Comparison of ENCODE assay signal across 8 cellular contexts in genomic region chr19:38851622-38852230, GRCh38. TPM values are rescaled to one million over a fixed set of nuclear protein-coding genes. Genes with fewer than 3 reads are reported as not detected.
A peak's percentile ranks its signal among the peaks of the same experiment; 100 is the strongest.
DNase-seq lines count a peak whose midpoint lies in the region; ATAC-seq and TF ChIP-seq lines count a peak whose summit lies in the region.

No MANE protein-coding gene starts in this region.

- peak overlapping the region; percentile 85 to 97 for H3K4me3 Mint-ChIP-seq in activated T-cell treated with anti-CD3 and anti-CD28 coated beads, Interleukin-2, amount 50 U/mL, for 72 hours

- TF ChIP-seq POLR2A in esophagus squamous epithelium (IDR thresholded peaks at IDR 0.05): peak in 3 of 4 donors; percentile 73 to 93 (median 74)

- no peak for TF ChIP-seq CTCF in PC-9 (conservative IDR thresholded peaks at IDR 0.05)
- no peak for TF ChIP-seq CTCF in esophagus squamous epithelium (IDR thresholded peaks at IDR 0.05)

- peak overlapping the region; percentile 76 for H3K4me3 ChIP-seq in PC-9
- H3K4me3 ChIP-seq in esophagus squamous epithelium: peak overlapping the region; percentile 80 to 91 (median 83)

- peak overlapping the region; percentile 99 for H3K4me2 ChIP-seq in PC-9

- ATAC-seq in GM18907 (IDR thresholded peaks at IDR 0.05; ENCODE audit: unreplicated experiment): peak; percentile 27
- ATAC-seq in activated T-cell treated with anti-CD3 and anti-CD28 coated beads, Interleukin-2, amount 50 U/mL, for 72 hours (replicated peaks in 1 of 2): peak; percentile 10 to 17

- peaks cover 22% of the 10 kb centered on the region for H4K20me1 ChIP-seq in PC-9 (ENCODE audit: insufficient read depth)

- peaks cover 36% of the 10 kb centered on the region for H3K79me2 ChIP-seq in PC-9 (ENCODE audit: low read depth)

- H3K27me3 Mint-ChIP-seq in activated T-cell treated with anti-CD3 and anti-CD28 coated beads, Interleukin-2, amount 50 U/mL, for 72 hours (ENCODE audit: low read depth): no peaks in the 10 kb centered on the region

- H3K9me3 Mint-ChIP-seq in activated T-cell treated with anti-CD3 and anti-CD28 coated beads, Interleukin-2, amount 50 U/mL, for 72 hours: no peaks in the 10 kb centered on the region

- H3K9me2 ChIP-seq in PC-9 (ENCODE audit: insufficient read depth): no peaks in the 10 kb centered on the region

- H3K36me3 ChIP-seq in PC-9 (ENCODE audit: low read depth): peaks cover 5% of the 10 kb centered on the region; the same call in 1 of the 2 replicates
- peaks cover 4 to 12% (median 10%) of the 10 kb centered on the region in 3 donors for H3K36me3 ChIP-seq in esophagus squamous epithelium

- no peaks in the 10 kb centered on the region for H3K27me3 ChIP-seq in PC-9 (ENCODE audit: insufficient read depth, low read depth)
- H3K27me3 ChIP-seq in esophagus squamous epithelium: no peaks in the 10 kb centered on the region

- peak overlapping the region; percentile 86 for H2AFZ ChIP-seq in PC-9

- peaks cover 35% of the 10 kb centered on the region for H3K4me1 ChIP-seq in PC-9 (replicated peaks; ENCODE audit: insufficient read depth)
- H3K4me1 ChIP-seq in esophagus squamous epithelium: peaks cover 31 to 48% (median 32%) of the 10 kb centered on the region in 3 donors

- WGBS in esophagus squamous epithelium, 2 donors: 0% methylated on average over 14 to 18 of the region's 67 CpGs

- H3F3A ChIP-seq in PC-9 (ENCODE audit: insufficient read depth, low read depth): peaks cover 39% of the 10 kb centered on the region

- intact Hi-C loops in PC-9 (cut with micrococcal nuclease; ENCODE audit: unreplicated experiment) (loop anchor here (2.0 to 5.0 kb wide), 4 partner anchors 13 to 214 kb away; partner anchors contain the start of gene ECH1), esophagus squamous epithelium (cut with DNase I) (no loop called here)

- peaks cover 40% of the 10 kb centered on the region for H3K4me1 Mint-ChIP-seq in activated T-cell treated with anti-CD3 and anti-CD28 coated beads, Interleukin-2, amount 50 U/mL, for 72 hours (ENCODE audit: low read depth)

- peak overlapping the region; percentile 94 for H3K27ac ChIP-seq in PC-9
- peak overlapping the region; percentile 100 for H3K27ac ChIP-seq in esophagus squamous epithelium

- POLR2A ChIA-PET in PC-9 (lab: Charles Lee; ENCODE audit: unreplicated experiment): interaction anchor here (0.6 to 0.7 kb wide), 7 partner anchors 9 to 315 kb away, joined by 3 to 20 read pairs (median 4); no protein-coding TSS in a partner anchor

- peak overlapping the region; percentile 97 for H3K27ac Mint-ChIP-seq in activated T-cell treated with anti-CD3 and anti-CD28 coated beads, Interleukin-2, amount 50 U/mL, for 72 hours

- peak; percentile 96 for DNase-seq in 8988T
- DNase-seq in KG1 (lab: John Stamatoyannopoulos, UW): peak; percentile 77
- peak; percentile 73 to 93 for DNase-seq in PC-9
- DNase-seq in activated T-cell treated with anti-CD3 and anti-CD28 coated beads, Interleukin-2, amount 50 U/mL, for 72 hours: peak; percentile 94 to 96
- DNase-seq in esophagus squamous epithelium (lab: John Stamatoyannopoulos, UW): peak; percentile 72
- DNase-seq in myocyte (ENCODE audit: low read depth): peak; percentile 96
- DNase-seq in stimulated activated CD8-positive, alpha-beta memory T cell treated with anti-CD3 and anti-CD28 coated beads, Interleukin-7, amount 100 ng/mL, for 24 hours (ENCODE audit: low read depth): peak; percentile 81

- CTCF ChIA-PET in PC-9 (lab: Charles Lee): interaction anchor here (0.6 kb wide), 1 partner anchor 39 kb away, joined by 9 read pairs; no protein-coding TSS in a partner anchor

- H3K9me3 ChIP-seq in PC-9 (ENCODE audit: insufficient read depth, low read depth) (no peaks in the 10 kb centered on the region), esophagus squamous epithelium (no peaks in the 10 kb centered on the region)

- H3K36me3 Mint-ChIP-seq in activated T-cell treated with anti-CD3 and anti-CD28 coated beads, Interleukin-2, amount 50 U/mL, for 72 hours (ENCODE audit: insufficient read depth in 2 of 2): peaks cover 15 to 26% of the 10 kb centered on the region in 2 donors

- BruUV-seq in PC-9 (replicated peaks; lab: Mats Ljungman, UMichigan): no TSS peak

RNA-seq across cellular contexts. Expression of gene HNRNPL, which starts 1.9 kb away (rescaled TPM):
- total RNA-seq in PC-9 (2021) (368 and 443 TPM in 2 replicates), esophagus squamous epithelium (100 to 1,000 TPM; 136 to 186 (median 167) TPM), myocyte (218 and 220 TPM in 2 replicates)
- 100 to 1,000 TPM; 427 to 457 TPM for total RNA-seq in activated T-cell treated with anti-CD3 and anti-CD28 coated beads, Interleukin-2, amount 50 U/mL, for 72 hours
- polyA plus RNA-seq in myocyte (2012): 213 TPM

RNA-seq across cellular contexts. Expression of gene ECH1, which starts 20.1 kb away (rescaled TPM):
- total RNA-seq in PC-9 (2021): 142 and 143 TPM in 2 replicates
- 100 to 1,000 TPM; 183 to 210 TPM for total RNA-seq in activated T-cell treated with anti-CD3 and anti-CD28 coated beads, Interleukin-2, amount 50 U/mL, for 72 hours
- total RNA-seq in esophagus squamous epithelium: 100 to 1,000 TPM in 1 of 4 donors, 10 to 100 TPM in 3; 63.4 to 129 (median 85.9) TPM
- total RNA-seq in myocyte: 78.4 and 81.9 TPM in 2 replicates
- polyA plus RNA-seq in myocyte (2012): 163 TPM

RNA-seq across cellular contexts. Expression of gene RINL, which starts 26.3 kb away (rescaled TPM):
- total RNA-seq in PC-9 (2021): 10.3 and 14.6 TPM in 2 replicates
- 100 to 1,000 TPM; 122 to 151 TPM for total RNA-seq in activated T-cell treated with anti-CD3 and anti-CD28 coated beads, Interleukin-2, amount 50 U/mL, for 72 hours
- total RNA-seq in esophagus squamous epithelium: 10 to 100 TPM in 1 of 4 donors, 1 to 10 TPM in 3; 4.8 to 14.9 (median 5.7) TPM
- 8.3 and 20.6 TPM in 2 replicates for total RNA-seq in myocyte
- 5.4 TPM for polyA plus RNA-seq in myocyte (2012)

RNA-seq across cellular contexts. Expression of gene LGALS4, which starts 39.0 kb away (rescaled TPM):
- 1.0 and 2.2 TPM in 2 replicates for total RNA-seq in PC-9 (2021)
- total RNA-seq in activated T-cell treated with anti-CD3 and anti-CD28 coated beads, Interleukin-2, amount 50 U/mL, for 72 hours: 1 to 10 TPM; 2.3 to 4.1 TPM
- total RNA-seq in esophagus squamous epithelium: under 1 TPM in 2 of 4 donors, not detected in 2; 0.62 to 0.76 TPM
- not detected in 2 replicates for total RNA-seq in myocyte
- 0.43 TPM for polyA plus RNA-seq in myocyte (2012)

RNA-seq across cellular contexts. Expression of gene SIRT2, which starts 47.7 kb away (rescaled TPM):
- total RNA-seq in PC-9 (2021) (29.6 and 32.9 TPM in 2 replicates), esophagus squamous epithelium (10 to 100 TPM; 39.8 to 71.5 (median 52.7) TPM), myocyte (1,616 and 2,451 TPM in 2 replicates)
- 10 to 100 TPM; 38.2 to 40.7 TPM for total RNA-seq in activated T-cell treated with anti-CD3 and anti-CD28 coated beads, Interleukin-2, amount 50 U/mL, for 72 hours
- polyA plus RNA-seq in myocyte (2012): 347 TPM

Comparison
In these comparisons a context has a peak if more than half of its experiments do, and no peak if none do; other contexts are left out.
1. Peak in every context shown above with its lines: DNase-seq, ATAC-seq, H3K4me3 ChIP-seq and H3K27ac ChIP-seq.